1 cellular context compared by ENCODE assay signal in the genomic region with DNA sequence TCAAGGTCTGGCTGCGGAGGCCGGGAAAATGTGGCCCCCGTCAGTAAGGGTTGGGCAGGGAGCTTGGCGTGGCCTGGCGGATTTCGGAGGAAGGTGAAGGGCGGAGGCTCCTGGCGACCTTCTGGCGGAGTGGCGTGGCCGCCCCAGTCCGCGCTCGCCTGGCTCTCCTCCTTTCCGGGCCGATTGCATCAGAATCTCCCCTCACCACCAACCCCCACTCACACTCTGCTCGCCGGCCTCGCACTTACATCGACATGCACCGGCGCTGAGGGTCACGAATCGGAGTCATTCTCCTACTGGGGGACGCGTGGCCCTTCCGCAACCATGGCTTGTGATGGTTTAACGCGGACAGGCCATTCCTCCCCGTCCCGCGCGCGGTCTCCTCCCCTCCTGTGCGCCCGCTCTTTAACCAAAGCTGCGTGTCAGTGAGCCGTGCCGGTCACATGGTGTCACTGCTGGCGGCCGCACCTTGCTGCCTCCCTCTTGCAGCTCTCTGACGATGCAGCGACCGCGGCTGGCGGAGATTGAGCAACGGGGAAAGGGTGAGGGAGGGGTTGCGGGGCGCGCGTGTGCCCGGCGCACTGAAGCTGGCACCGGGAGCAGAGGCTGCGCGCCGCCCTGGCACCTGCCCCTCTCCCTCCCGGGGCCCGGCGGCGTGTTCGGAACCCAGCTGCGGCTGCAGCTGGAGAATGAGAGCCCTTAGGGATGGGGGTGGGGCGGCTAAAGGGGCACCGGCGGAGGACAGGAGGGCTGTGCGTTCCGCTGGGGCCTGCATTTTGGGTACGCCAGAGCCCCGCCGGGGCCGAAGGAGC.
TF ChIP-seq lines count a peak whose summit lies in the region.

A gene (minus strand): TSS at position 427 of the 812 bp plus-strand sequence. CDS start 29,243 bp downstream, outside the sequence.

TF ChIP-seq in HepG2, 621 proteins besides CTCF, POLR2A, EP300 and RAD21 (continued from another document and continues in another):
- TF ChIP-seq, protein P1, sequence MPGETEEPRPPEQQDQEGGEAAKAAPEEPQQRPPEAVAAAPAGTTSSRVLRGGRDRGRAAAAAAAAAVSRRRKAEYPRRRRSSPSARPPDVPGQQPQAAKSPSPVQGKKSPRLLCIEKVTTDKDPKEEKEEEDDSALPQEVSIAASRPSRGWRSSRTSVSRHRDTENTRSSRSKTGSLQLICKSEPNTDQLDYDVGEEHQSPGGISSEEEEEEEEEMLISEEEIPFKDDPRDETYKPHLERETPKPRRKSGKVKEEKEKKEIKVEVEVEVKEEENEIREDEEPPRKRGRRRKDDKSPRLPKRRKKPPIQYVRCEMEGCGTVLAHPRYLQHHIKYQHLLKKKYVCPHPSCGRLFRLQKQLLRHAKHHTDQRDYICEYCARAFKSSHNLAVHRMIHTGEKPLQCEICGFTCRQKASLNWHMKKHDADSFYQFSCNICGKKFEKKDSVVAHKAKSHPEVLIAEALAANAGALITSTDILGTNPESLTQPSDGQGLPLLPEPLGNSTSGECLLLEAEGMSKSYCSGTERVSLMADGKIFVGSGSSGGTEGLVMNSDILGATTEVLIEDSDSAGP (CRISPR knock-in tag; IDR thresholded peaks at IDR 0.05; ENCODE audit: borderline replicate concordance) = peak; percentile 91
- TF ChIP-seq ZFP36 (IDR thresholded peaks at IDR 0.05; ENCODE audit: borderline replicate concordance, low read depth, low read length, partially characterized antibody) (no peak), ISL2 (CRISPR knock-in tag; IDR thresholded peaks at IDR 0.05) (0 out of 2 replicates have a peak, but pooled peaks have one; percentile 43), ZMAT3 (CRISPR knock-in tag; conservative IDR thresholded peaks at IDR 0.05) (peak; percentile 96), SMARCE1 (IDR thresholded peaks at IDR 0.05; ENCODE audit: borderline replicate concordance) (no peak), YY1 (IDR thresholded peaks at IDR 0.05; ENCODE audit: insufficient read depth, insufficient replicate concordance, low read depth, low read length) (peak; percentile 65), SP140L (CRISPR knock-in tag; IDR thresholded peaks at IDR 0.05; ENCODE audit: borderline replicate concordance) (peak; percentile 76; the same call in 1 of the 2 replicates), ZFP82 (CRISPR knock-in tag; IDR thresholded peaks at IDR 0.05; ENCODE audit: borderline replicate concordance) (peak; percentile 96), ZSCAN25 (CRISPR knock-in tag; IDR thresholded peaks at IDR 0.05) (peak; percentile 84; the same call in 1 of the 2 replicates), ZNF292 (CRISPR knock-in tag; IDR thresholded peaks at IDR 0.05; ENCODE audit: borderline replicate concordance, low read depth) (peak; percentile 99), ZNF44 (CRISPR knock-in tag; IDR thresholded peaks at IDR 0.05) (no peak), ZNF160 (CRISPR knock-in tag; IDR thresholded peaks at IDR 0.05) (peak; percentile 56; the same call in 1 of the 2 replicates), ZFP1 (CRISPR knock-in tag; IDR thresholded peaks at IDR 0.05) (0 out of 2 replicates have a peak, but pooled peaks have one; percentile 54), REL (CRISPR knock-in tag; conservative IDR thresholded peaks at IDR 0.05) (peak; percentile 92), TBP (CRISPR knock-in tag; IDR thresholded peaks at IDR 0.05) (no peak), MAFK (conservative IDR thresholded peaks at IDR 0.05 in 1 of 2, IDR thresholded peaks at IDR 0.05 in 1 of 2; ENCODE audit: low read length in 2 of 2) (no peak), GATA4 (IDR thresholded peaks at IDR 0.05; ENCODE audit: borderline replicate concordance, low read depth) (no peak), ZSCAN21 (CRISPR knock-in tag; IDR thresholded peaks at IDR 0.05; ENCODE audit: borderline replicate concordance) (peak; percentile 95)
- TF ChIP-seq, protein P2, sequence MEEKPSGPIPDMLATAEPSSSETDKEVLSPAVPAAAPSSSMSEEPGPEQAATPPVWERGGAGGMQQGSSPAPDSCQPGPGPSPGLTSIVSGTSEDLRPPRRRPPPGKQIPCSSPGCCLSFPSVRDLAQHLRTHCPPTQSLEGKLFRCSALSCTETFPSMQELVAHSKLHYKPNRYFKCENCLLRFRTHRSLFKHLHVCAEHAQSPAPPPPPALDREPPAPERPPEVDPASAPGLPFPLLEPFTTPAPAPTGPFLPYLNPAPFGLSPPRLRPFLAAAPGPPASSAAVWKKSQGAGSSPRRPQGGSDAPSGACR (CRISPR knock-in tag; IDR thresholded peaks at IDR 0.05) = peak; percentile 94; the same call in 1 of the 2 replicates
- TF ChIP-seq, protein P3, sequence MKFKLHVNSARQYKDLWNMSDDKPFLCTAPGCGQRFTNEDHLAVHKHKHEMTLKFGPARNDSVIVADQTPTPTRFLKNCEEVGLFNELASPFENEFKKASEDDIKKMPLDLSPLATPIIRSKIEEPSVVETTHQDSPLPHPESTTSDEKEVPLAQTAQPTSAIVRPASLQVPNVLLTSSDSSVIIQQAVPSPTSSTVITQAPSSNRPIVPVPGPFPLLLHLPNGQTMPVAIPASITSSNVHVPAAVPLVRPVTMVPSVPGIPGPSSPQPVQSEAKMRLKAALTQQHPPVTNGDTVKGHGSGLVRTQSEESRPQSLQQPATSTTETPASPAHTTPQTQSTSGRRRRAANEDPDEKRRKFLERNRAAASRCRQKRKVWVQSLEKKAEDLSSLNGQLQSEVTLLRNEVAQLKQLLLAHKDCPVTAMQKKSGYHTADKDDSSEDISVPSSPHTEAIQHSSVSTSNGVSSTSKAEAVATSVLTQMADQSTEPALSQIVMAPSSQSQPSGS (CRISPR knock-in tag; IDR thresholded peaks at IDR 0.05) = peak; percentile 45
- TF ChIP-seq, protein P4, sequence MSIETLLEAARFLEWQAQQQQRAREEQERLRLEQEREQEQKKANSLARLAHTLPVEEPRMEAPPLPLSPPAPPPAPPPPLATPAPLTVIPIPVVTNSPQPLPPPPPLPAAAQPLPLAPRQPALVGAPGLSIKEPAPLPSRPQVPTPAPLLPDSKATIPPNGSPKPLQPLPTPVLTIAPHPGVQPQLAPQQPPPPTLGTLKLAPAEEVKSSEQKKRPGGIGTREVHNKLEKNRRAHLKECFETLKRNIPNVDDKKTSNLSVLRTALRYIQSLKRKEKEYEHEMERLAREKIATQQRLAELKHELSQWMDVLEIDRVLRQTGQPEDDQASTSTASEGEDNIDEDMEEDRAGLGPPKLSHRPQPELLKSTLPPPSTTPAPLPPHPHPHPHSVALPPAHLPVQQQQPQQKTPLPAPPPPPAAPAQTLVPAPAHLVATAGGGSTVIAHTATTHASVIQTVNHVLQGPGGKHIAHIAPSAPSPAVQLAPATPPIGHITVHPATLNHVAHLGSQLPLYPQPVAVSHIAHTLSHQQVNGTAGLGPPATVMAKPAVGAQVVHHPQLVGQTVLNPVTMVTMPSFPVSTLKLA (IDR thresholded peaks at IDR 0.05) = 0 out of 2 replicates have a peak, but pooled peaks have one; percentile 22
- TF ChIP-seq, protein P5, sequence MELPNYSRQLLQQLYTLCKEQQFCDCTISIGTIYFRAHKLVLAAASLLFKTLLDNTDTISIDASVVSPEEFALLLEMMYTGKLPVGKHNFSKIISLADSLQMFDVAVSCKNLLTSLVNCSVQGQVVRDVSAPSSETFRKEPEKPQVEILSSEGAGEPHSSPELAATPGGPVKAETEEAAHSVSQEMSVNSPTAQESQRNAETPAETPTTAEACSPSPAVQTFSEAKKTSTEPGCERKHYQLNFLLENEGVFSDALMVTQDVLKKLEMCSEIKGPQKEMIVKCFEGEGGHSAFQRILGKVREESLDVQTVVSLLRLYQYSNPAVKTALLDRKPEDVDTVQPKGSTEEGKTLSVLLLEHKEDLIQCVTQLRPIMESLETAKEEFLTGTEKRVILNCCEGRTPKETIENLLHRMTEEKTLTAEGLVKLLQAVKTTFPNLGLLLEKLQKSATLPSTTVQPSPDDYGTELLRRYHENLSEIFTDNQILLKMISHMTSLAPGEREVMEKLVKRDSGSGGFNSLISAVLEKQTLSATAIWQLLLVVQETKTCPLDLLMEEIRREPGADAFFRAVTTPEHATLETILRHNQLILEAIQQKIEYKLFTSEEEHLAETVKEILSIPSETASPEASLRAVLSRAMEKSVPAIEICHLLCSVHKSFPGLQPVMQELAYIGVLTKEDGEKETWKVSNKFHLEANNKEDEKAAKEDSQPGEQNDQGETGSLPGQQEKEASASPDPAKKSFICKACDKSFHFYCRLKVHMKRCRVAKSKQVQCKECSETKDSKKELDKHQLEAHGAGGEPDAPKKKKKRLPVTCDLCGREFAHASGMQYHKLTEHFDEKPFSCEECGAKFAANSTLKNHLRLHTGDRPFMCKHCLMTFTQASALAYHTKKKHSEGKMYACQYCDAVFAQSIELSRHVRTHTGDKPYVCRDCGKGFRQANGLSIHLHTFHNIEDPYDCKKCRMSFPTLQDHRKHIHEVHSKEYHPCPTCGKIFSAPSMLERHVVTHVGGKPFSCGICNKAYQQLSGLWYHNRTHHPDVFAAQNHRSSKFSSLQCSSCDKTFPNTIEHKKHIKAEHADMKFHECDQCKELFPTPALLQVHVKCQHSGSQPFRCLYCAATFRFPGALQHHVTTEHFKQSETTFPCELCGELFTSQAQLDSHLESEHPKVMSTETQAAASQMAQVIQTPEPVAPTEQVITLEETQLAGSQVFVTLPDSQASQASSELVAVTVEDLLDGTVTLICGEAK (IDR thresholded peaks at IDR 0.05) = no peak
- TF ChIP-seq, protein P5 (CRISPR knock-in tag; IDR thresholded peaks at IDR 0.05) = peak; percentile 90
- TF ChIP-seq, protein P6, sequence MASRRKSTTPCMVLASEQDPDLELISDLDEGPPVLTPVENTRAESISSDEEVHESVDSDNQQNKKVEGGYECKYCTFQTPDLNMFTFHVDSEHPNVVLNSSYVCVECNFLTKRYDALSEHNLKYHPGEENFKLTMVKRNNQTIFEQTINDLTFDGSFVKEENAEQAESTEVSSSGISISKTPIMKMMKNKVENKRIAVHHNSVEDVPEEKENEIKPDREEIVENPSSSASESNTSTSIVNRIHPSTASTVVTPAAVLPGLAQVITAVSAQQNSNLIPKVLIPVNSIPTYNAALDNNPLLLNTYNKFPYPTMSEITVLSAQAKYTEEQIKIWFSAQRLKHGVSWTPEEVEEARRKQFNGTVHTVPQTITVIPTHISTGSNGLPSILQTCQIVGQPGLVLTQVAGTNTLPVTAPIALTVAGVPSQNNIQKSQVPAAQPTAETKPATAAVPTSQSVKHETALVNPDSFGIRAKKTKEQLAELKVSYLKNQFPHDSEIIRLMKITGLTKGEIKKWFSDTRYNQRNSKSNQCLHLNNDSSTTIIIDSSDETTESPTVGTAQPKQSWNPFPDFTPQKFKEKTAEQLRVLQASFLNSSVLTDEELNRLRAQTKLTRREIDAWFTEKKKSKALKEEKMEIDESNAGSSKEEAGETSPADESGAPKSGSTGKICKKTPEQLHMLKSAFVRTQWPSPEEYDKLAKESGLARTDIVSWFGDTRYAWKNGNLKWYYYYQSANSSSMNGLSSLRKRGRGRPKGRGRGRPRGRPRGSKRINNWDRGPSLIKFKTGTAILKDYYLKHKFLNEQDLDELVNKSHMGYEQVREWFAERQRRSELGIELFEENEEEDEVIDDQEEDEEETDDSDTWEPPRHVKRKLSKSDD (CRISPR knock-in tag; IDR thresholded peaks at IDR 0.05; ENCODE audit: low read depth) = no peak; the same call in 1 of the 2 replicates
- TF ChIP-seq, protein P7, sequence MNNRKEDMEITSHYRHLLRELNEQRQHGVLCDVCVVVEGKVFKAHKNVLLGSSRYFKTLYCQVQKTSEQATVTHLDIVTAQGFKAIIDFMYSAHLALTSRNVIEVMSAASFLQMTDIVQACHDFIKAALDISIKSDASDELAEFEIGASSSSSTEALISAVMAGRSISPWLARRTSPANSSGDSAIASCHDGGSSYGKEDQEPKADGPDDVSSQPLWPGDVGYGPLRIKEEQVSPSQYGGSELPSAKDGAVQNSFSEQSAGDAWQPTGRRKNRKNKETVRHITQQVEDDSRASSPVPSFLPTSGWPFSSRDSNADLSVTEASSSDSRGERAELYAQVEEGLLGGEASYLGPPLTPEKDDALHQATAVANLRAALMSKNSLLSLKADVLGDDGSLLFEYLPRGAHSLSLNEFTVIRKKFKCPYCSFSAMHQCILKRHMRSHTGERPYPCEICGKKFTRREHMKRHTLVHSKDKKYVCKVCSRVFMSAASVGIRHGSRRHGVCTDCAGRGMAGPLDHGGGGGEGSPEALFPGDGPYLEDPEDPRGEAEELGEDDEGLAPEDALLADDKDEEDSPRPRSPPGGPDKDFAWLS (CRISPR knock-in tag; IDR thresholded peaks at IDR 0.05; ENCODE audit: borderline replicate concordance) = no peak
- TF ChIP-seq, protein P8, sequence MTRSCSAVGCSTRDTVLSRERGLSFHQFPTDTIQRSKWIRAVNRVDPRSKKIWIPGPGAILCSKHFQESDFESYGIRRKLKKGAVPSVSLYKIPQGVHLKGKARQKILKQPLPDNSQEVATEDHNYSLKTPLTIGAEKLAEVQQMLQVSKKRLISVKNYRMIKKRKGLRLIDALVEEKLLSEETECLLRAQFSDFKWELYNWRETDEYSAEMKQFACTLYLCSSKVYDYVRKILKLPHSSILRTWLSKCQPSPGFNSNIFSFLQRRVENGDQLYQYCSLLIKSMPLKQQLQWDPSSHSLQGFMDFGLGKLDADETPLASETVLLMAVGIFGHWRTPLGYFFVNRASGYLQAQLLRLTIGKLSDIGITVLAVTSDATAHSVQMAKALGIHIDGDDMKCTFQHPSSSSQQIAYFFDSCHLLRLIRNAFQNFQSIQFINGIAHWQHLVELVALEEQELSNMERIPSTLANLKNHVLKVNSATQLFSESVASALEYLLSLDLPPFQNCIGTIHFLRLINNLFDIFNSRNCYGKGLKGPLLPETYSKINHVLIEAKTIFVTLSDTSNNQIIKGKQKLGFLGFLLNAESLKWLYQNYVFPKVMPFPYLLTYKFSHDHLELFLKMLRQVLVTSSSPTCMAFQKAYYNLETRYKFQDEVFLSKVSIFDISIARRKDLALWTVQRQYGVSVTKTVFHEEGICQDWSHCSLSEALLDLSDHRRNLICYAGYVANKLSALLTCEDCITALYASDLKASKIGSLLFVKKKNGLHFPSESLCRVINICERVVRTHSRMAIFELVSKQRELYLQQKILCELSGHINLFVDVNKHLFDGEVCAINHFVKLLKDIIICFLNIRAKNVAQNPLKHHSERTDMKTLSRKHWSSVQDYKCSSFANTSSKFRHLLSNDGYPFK (CRISPR knock-in tag; IDR thresholded peaks at IDR 0.05; ENCODE audit: borderline replicate concordance) = peak; percentile 72
